ENCODE assay signal across 8 cellular contexts in genomic region chr6:75210885-75211739, GRCh38.
DNase-seq lines count a peak whose midpoint lies in the region; ATAC-seq, FAIRE-seq and TF ChIP-seq lines count a peak whose summit lies in the region.

No MANE protein-coding gene starts in this region.

- H3K9me2 ChIP-seq in OCI-LY1 (ENCODE audit: low read depth, low read length): no peaks in the 10 kb centered on the region

- no peaks in the 10 kb centered on the region for H3F3A ChIP-seq in OCI-LY1 (ENCODE audit: insufficient read depth, low read length)

- H3K27me3 ChIP-seq in OCI-LY1 (ENCODE audit: insufficient read depth, low read length): 0 out of 2 replicates have a peak, but pooled peaks cover 3% of the 10 kb centered on the region

- H3K9me3 ChIP-seq in OCI-LY1 (ENCODE audit: low read length): no peaks in the 10 kb centered on the region

- no peaks in the 10 kb centered on the region for H4K20me1 ChIP-seq in OCI-LY1 (ENCODE audit: insufficient read depth, low read length)

- H3K79me2 ChIP-seq in OCI-LY1 (ENCODE audit: insufficient read depth, low read length): no peaks in the 10 kb centered on the region

- H3K36me3 ChIP-seq in OCI-LY1 (ENCODE audit: insufficient read depth, low read length): no peaks in the 10 kb centered on the region

- peaks cover 4% of the 10 kb centered on the region for H3K4me1 ChIP-seq in OCI-LY1 (ENCODE audit: insufficient read depth, low read length, severe bottlenecking)

- no peak overlapping the region for H3K4me2 ChIP-seq in OCI-LY1 (ENCODE audit: low read length)

- H2AFZ ChIP-seq in OCI-LY1 (ENCODE audit: low read length): no peak overlapping the region

- no peak overlapping the region for H3K27ac ChIP-seq in OCI-LY1 (ENCODE audit: low read depth, low read length, poor library complexity, severe bottlenecking)

- H3K4me3 ChIP-seq in OCI-LY1 (ENCODE audit: low read depth, low read length, poor library complexity, severe bottlenecking): no peak overlapping the region

- ATAC-seq in HG02938 (IDR thresholded peaks at IDR 0.05; ENCODE audit: unreplicated experiment): no peak

- H3K9ac ChIP-seq in OCI-LY1 (ENCODE audit: low read length): no peak overlapping the region

- DNase-seq in DMS153 (lab: John Stamatoyannopoulos, UW) (peak; percentile 44), HPDE6-E6E7 (ENCODE audit: extremely low spot score) (peak; percentile 28), amniotic stem cell (lab: John Stamatoyannopoulos, UW) (peak; percentile 76)
- peak; percentile 24 for DNase-seq in stimulated activated naive CD4-positive, alpha-beta T cell treated with Interleukin-2 at 50 U/mL for 16 hours (lab: John Stamatoyannopoulos, UW)
- no peak for DNase-seq in activated effector memory CD4-positive, alpha-beta T cell treated with anti-CD3 and anti-CD28 coated beads, Interleukin-2, amount 50 U/mL, for 16 hours

- peak; percentile 76 for TF ChIP-seq CTCF in OCI-LY1 (IDR thresholded peaks at IDR 0.05; ENCODE audit: low read length)

- FAIRE-seq in islet of Langerhans (lab: Jason Lieb, UNC): peak; percentile 76
